Comparison of ENCODE assay signal across 13 cellular contexts in the genomic region with DNA sequence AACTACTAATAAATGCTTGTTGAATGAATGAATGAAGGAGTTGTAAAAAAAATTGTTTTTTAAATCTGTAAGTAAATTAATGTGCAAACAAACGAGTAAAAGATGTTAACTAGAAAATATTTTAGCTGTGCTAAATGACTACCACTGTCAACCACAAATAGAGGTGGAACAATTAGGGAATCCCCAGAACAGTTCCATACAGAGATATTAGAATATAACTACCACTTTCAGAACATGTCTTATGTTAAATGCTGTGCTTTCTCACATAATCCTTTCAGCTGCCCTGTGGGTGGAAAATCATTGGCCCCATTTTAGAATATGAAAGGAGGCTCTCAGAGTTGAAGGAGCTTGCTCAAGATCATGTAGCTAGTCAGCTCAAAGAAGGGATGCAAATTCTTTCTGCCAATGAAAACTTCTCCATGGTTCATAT.
A peak's percentile ranks its signal among the peaks of the same experiment; 100 is the strongest.
DNase-seq lines count a peak whose midpoint lies in the region; ATAC-seq and TF ChIP-seq lines count a peak whose summit lies in the region.
"Had no signal": no experiment of that assay in that cellular context is flagged by ENCODE, and none has a peak within 500 bp of the region (broad histone marks: within the 10 kb centered on the region; RNA-seq: fewer than 3 reads in every experiment).

No MANE protein-coding gene starts in this region.

- H4K8ac ChIP-seq in H9 (replicated peaks; ENCODE audit: insufficient read length, low read depth, low read length) = no peak overlapping the region

- H3K79me1 ChIP-seq in H9 (ENCODE audit: insufficient read depth, low read depth, low read length, poor library complexity, severe bottlenecking) = no peaks in the 10 kb centered on the region

- no peak overlapping the region for H2BK20ac ChIP-seq in H9 (ENCODE audit: low read depth, low read length, poor library complexity, severe bottlenecking)

- H3K27ac Mint-ChIP-seq in activated naive CD4-positive, alpha-beta T cell treated with anti-CD3 and anti-CD28 coated beads, Interleukin-2, amount 50 U/mL, for 72 hours = no peak overlapping the region
- H3K27ac Mint-ChIP-seq in H9 = no peak overlapping the region; a peak in 1 of 7 replicates
- H3K27ac Mint-ChIP-seq: endodermal cell had no signal

- no peak overlapping the region for H3K4me2 ChIP-seq in H9 (ENCODE audit: insufficient read depth, insufficient read length, low read length)

- H3K36me3 Mint-ChIP-seq in activated naive CD4-positive, alpha-beta T cell treated with anti-CD3 and anti-CD28 coated beads, Interleukin-2, amount 50 U/mL, for 72 hours = no peaks in the 10 kb centered on the region
- no peaks in the 10 kb centered on the region for H3K36me3 Mint-ChIP-seq in H9 (ENCODE audit: insufficient read depth in 1 of 3, low read depth in 3 of 3)

- DNase-seq in activated naive CD4-positive, alpha-beta T cell treated with anti-CD3 and anti-CD28 coated beads, Interleukin-2, amount 50 U/mL, for 72 hours (ENCODE audit: low spot score in 2 of 2) = no peak
- no peak for DNase-seq in activated naive CD4-positive, alpha-beta T cell (lab: John Stamatoyannopoulos, UW)
- DNase-seq in stimulated activated naive CD8-positive, alpha-beta T cell treated with anti-CD3 and anti-CD28 coated beads, Interleukin-15, Interleukin-2, amounts not matched to agents 100 U/mL and 50 U/mL, for 24 hours = no peak
- no peak for DNase-seq in H9
- no peak for DNase-seq in RKO (ENCODE audit: low spot score)
- no peak for DNase-seq in NCI-H2196 (lab: John Stamatoyannopoulos, UW; ENCODE audit: unreplicated experiment)
- DNase-seq: activated CD4-positive, alpha-beta T cell treated with anti-CD3 and anti-CD28 coated beads, Interleukin-2, amount 50 U/mL, for 4 hours; endodermal cell; NCI-H69; tibial artery had no signal

- no peak overlapping the region for H4K91ac ChIP-seq in H9 (ENCODE audit: insufficient read length, low read depth, low read length)

- no peak overlapping the region for H2AFZ ChIP-seq in H9 (ENCODE audit: low read length)

- H3K18ac ChIP-seq in H9 (ENCODE audit: insufficient read length, low read depth, low read length) = no peak overlapping the region

- no peaks in the 10 kb centered on the region for H3K9me3 ChIP-seq in H9 (ENCODE audit: control insufficient read depth, low read depth, low read length)
- H3K9me3 ChIP-seq: ascending aorta, tibial artery had no signal

- no peak overlapping the region; a peak in 1 of 5 replicates for H3K4me3 Mint-ChIP-seq in H9
- H3K4me3 Mint-ChIP-seq: endodermal cell had no signal

- H2BK5ac ChIP-seq in H9 (ENCODE audit: insufficient read length, low read length) = no peak overlapping the region

- peaks cover 0 to 5% of the 10 kb centered on the region in 2 donors for H3K9me3 Mint-ChIP-seq in activated naive CD4-positive, alpha-beta T cell treated with anti-CD3 and anti-CD28 coated beads, Interleukin-2, amount 50 U/mL, for 72 hours
- H3K9me3 Mint-ChIP-seq in H9 = no peaks in the 10 kb centered on the region
- H3K9me3 Mint-ChIP-seq: endodermal cell had no signal

- no peaks in the 10 kb centered on the region for H3K27me3 Mint-ChIP-seq in H9 (ENCODE audit: low read depth)

- WGBS in H9 (ENCODE audit: extremely low coverage, insufficient read length, low lambda C conversion rate) = no CpG with 5 or more reads among the region's 1 CpG

- H3K27ac ChIP-seq in H9 (ENCODE audit: insufficient read length, low read depth, low read length) = no peak overlapping the region
- H3K27ac ChIP-seq: ascending aorta, tibial artery had no signal

- H3K79me2 ChIP-seq in H9 (ENCODE audit: insufficient read depth, low read length) = no peaks in the 10 kb centered on the region

- H3K14ac ChIP-seq in H9 (ENCODE audit: insufficient read depth, low read length) = no peak overlapping the region

- no peak overlapping the region for H2BK15ac ChIP-seq in H9 (ENCODE audit: low read depth, low read length)

- H4K5ac ChIP-seq in H9 (ENCODE audit: insufficient read length, low read depth, low read length) = no peak overlapping the region

- no peak overlapping the region for H3K4ac ChIP-seq in H9 (ENCODE audit: low read depth, low read length)

- H4K20me1 ChIP-seq in H9 (ENCODE audit: control insufficient read depth, insufficient read depth, insufficient read length) = no peaks in the 10 kb centered on the region

- no peak overlapping the region for H2BK120ac ChIP-seq in H9 (ENCODE audit: low read depth, low read length, poor library complexity, severe bottlenecking)

- H3K27me3 ChIP-seq in H9 (ENCODE audit: insufficient read depth, low read length) = no peaks in the 10 kb centered on the region
- H3K27me3 ChIP-seq: ascending aorta, tibial artery had no signal

- no peak overlapping the region for H3T11ph ChIP-seq in H9 (ENCODE audit: low read length)

- H3K56ac ChIP-seq in H9 (ENCODE audit: insufficient read length, low read depth, low read length) = no peak overlapping the region

- no peaks in the 10 kb centered on the region for H3K4me1 ChIP-seq in H9 (ENCODE audit: insufficient read depth, low read length)

- no peak overlapping the region for H3K23ac ChIP-seq in H9 (ENCODE audit: insufficient read length, low read depth, low read length)

- peaks cover 25 to 26% of the 10 kb centered on the region in 2 experiments for H3K4me1 Mint-ChIP-seq in H9

- no peak overlapping the region for H3K9ac ChIP-seq in H9 (ENCODE audit: extremely low read depth, insufficient read length, low read length)

- H3K23me2 ChIP-seq in H9 (ENCODE audit: insufficient read length, low read depth, low read length, poor library complexity, severe bottlenecking) = no peaks in the 10 kb centered on the region

- ATAC-seq in activated naive CD4-positive, alpha-beta T cell treated with anti-CD3 and anti-CD28 coated beads, Interleukin-2, amount 50 U/mL, for 72 hours = peak; percentile 46 to 72
- ATAC-seq in GM21786 (IDR thresholded peaks at IDR 0.05; ENCODE audit: unreplicated experiment) (peak; percentile 78), HG03175 (IDR thresholded peaks at IDR 0.05; ENCODE audit: unreplicated experiment) (peak; percentile 52)
- ATAC-seq in stimulated activated naive CD8-positive, alpha-beta T cell treated with anti-CD3 and anti-CD28 coated beads, Interleukin-15, Interleukin-2, amounts not matched to agents 100 U/mL and 50 U/mL, for 24 hours = peak; percentile 87

- no peak overlapping the region for H2AK5ac ChIP-seq in H9 (ENCODE audit: insufficient read length, low read length)

- TF ChIP-seq CTCF in H9 (conservative IDR thresholded peaks at IDR 0.05) = no peak

- no peak overlapping the region for H2BK12ac ChIP-seq in H9 (ENCODE audit: insufficient read length, low read depth, low read length)
